ENCODE assay signal across 19 cellular contexts in genomic region chr7:94975316-94975715, GRCh38.
DNase-seq lines count a peak whose midpoint lies in the region; ATAC-seq, FAIRE-seq and TF ChIP-seq lines count a peak whose summit lies in the region.
"Had no signal": no experiment of that assay in that cellular context is flagged by ENCODE, and none has a peak within 500 bp of the region (broad histone marks: within the 10 kb centered on the region; RNA-seq: fewer than 3 reads in every experiment).

No MANE protein-coding gene starts in this region.

- FAIRE-seq in D721Med (lab: Jason Lieb, UNC), result no peak

- H3K4me3 ChIP-seq in cardiac fibroblast (replicated peaks in 1 of 2; ENCODE audit: low read depth in 2 of 2, low read length in 2 of 2), result no peak overlapping the region
- H3K4me3 ChIP-seq: colonic mucosa had no signal

- ATAC-seq in HG02938 (IDR thresholded peaks at IDR 0.05; ENCODE audit: unreplicated experiment), result no peak
- ATAC-seq: activated CD8-positive, alpha-beta T cell treated with anti-CD3 and anti-CD28 coated beads, Interleukin-2, amount 10 ng/mL, durations not matched to agents 7 days and 5 days; left colon; stimulated activated naive CD8-positive, alpha-beta T cell treated with anti-CD3 and anti-CD28 coated beads, Interleukin-15, amount 100 ng/mL, for 72 hours had no signal

- in situ Hi-C loops in ACHN (cut with HindIII; ENCODE audit: low pct_ligation_motif_present, low pct_unique_long_range_greater_than_20kb, low sequenced_read_pairs), result no loop called here

- no peak for TF ChIP-seq CTCF in cardiac fibroblast (IDR thresholded peaks at IDR 0.05; ENCODE audit: low read depth, low read length)
- TF ChIP-seq CTCF in D721Med (IDR thresholded peaks at IDR 0.05; ENCODE audit: insufficient read depth, missing control alignments), result no peak

- peak; percentile 52 for DNase-seq in ACHN
- peak; percentile 33 for DNase-seq in H4 (ENCODE audit: low spot score)
- DNase-seq in cardiac fibroblast (ENCODE audit: low read depth in 2 of 2), result peak; percentile 11 to 44
- peak; percentile 64 for DNase-seq in kidney tubule cell (ENCODE audit: low spot score)
- no peak for DNase-seq in D721Med (ENCODE audit: insufficient read length, low spot score)
- DNase-seq in activated naive CD4-positive, alpha-beta T cell treated with anti-CD3 and anti-CD28 coated beads, Interleukin-2, amount 50 U/mL, for 16 hours, result no peak
- DNase-seq in AG20443 (ENCODE audit: low spot score), result no peak
- DNase-seq: activated CD8-positive, alpha-beta T cell treated with anti-CD3 and anti-CD28 coated beads, Interleukin-2, amount 10 ng/mL, durations not matched to agents 7 days and 5 days; colonic mucosa; H9; hypothalamus; left colon; MM.1S; NCI-H187 treated with DMSO at 0.1 percent for 48 hours; NCI-H510A; posterior cingulate gyrus; stimulated activated CD4-positive, alpha-beta T cell treated with anti-CD3 and anti-CD28 coated beads, Interleukin-15, amount 100 ng/mL, for 24 hours; stimulated activated naive CD8-positive, alpha-beta T cell treated with anti-CD3 and anti-CD28 coated beads, Interleukin-15, amount 100 ng/mL, for 72 hours had no signal

Comparison
In these comparisons a context has a peak if more than half of its experiments do, and no peak if none do; other contexts are left out.
1. DNase-seq: peak in ACHN (single experiment), H4 (single experiment), cardiac fibroblast (2 of 2) and kidney tubule cell (single experiment); none in D721Med (single experiment), activated naive CD4-positive, alpha-beta T cell treated with anti-CD3 and anti-CD28 coated beads, Interleukin-2, amount 50 U/mL, for 16 hours (single experiment) and AG20443 (single experiment).